In genomic region chr5:72319435-72320021, GRCh38 we compare ENCODE assay signal across 8 cellular contexts. TPM values are rescaled to one million over a fixed set of nuclear protein-coding genes. Genes with fewer than 3 reads are reported as not detected.
DNase-seq lines count a peak whose midpoint lies in the region; ATAC-seq and TF ChIP-seq lines count a peak whose summit lies in the region.
"Not testable (repeated sequence)": the region's sequence is repeated elsewhere in the genome, so short reads cannot be mapped to it uniquely, and the experiment has no call there.

No MANE protein-coding gene starts in this region.

- not testable (repeated sequence) for H3K9me3 Mint-ChIP-seq in activated T-cell treated with anti-CD3 and anti-CD28 coated beads, Interleukin-2, amount 50 U/mL, for 4 hours

- H3K4me3 ChIP-seq in GM12875 (ENCODE audit: low read depth, low read length) (peak overlapping the region; percentile 74), PC-9 (peak overlapping the region; percentile 57), rectal smooth muscle tissue (ENCODE audit: low read length) (peak overlapping the region; percentile 95), tibial nerve (peak overlapping the region; percentile 70 to 90 (median 80))
- peak overlapping the region; percentile 99 for H3K4me3 ChIP-seq in effector memory CD4-positive, alpha-beta T cell (ENCODE audit: insufficient read depth, low read depth, low read length, poor library complexity, severe bottlenecking)

- TF ChIP-seq CTCF in GM12875 (IDR thresholded peaks at IDR 0.05; ENCODE audit: borderline replicate concordance, insufficient read depth, low read depth, low read length); PC-9 (conservative IDR thresholded peaks at IDR 0.05); tibial nerve (IDR thresholded peaks at IDR 0.05): not testable (repeated sequence)

- H3K27ac ChIP-seq in PC-9 (peak overlapping the region; percentile 57), layer of hippocampus (ENCODE audit: low read depth, low read length) (peak overlapping the region; percentile 31), rectal smooth muscle tissue (ENCODE audit: low read depth, low read length) (peak overlapping the region; percentile 68), tibial nerve (peak overlapping the region in 3 of 4 donors; percentile 71 to 82 (median 79))
- H3K27ac ChIP-seq in effector memory CD4-positive, alpha-beta T cell (ENCODE audit: insufficient read depth, low read length, poor library complexity, severe bottlenecking), result peak overlapping the region; percentile 69

- not testable (repeated sequence) for TF ChIP-seq POLR2A in tibial nerve (IDR thresholded peaks at IDR 0.05)

- H3K36me3 ChIP-seq in PC-9 (ENCODE audit: low read depth) (peaks cover 13% of the 10 kb centered on the region), tibial nerve (peaks cover 0 to 30% (median 0%) of the 10 kb centered on the region in 3 donors)
- H3K36me3 ChIP-seq in effector memory CD4-positive, alpha-beta T cell (ENCODE audit: control insufficient read depth, insufficient read depth, low read length); rectal smooth muscle tissue (ENCODE audit: control insufficient read depth, insufficient read depth, low read length): not testable (repeated sequence)

- WGBS in tibial nerve, 2 donors, result 6 to 8% methylated on average over 28 of the region's 28 CpGs

- peaks cover 28% of the 10 kb centered on the region for H3K36me3 Mint-ChIP-seq in activated T-cell treated with anti-CD3 and anti-CD28 coated beads, Interleukin-2, amount 50 U/mL, for 4 hours (ENCODE audit: insufficient read depth)

- peak overlapping the region; percentile 92 for H3K9ac ChIP-seq in rectal smooth muscle tissue (ENCODE audit: low read length)

- intact Hi-C loops in PC-9 (cut with micrococcal nuclease; ENCODE audit: unreplicated experiment), result loop anchor here (10.0 kb wide), 1 partner anchor 525 kb away; no protein-coding TSS in a partner anchor

- TF ChIP-seq EP300 in tibial nerve (IDR thresholded peaks at IDR 0.05), result not testable (repeated sequence)

- H3K9me2 ChIP-seq in PC-9 (ENCODE audit: insufficient read depth), result not testable (repeated sequence)

- not testable (repeated sequence) for DNase-seq in PC-9; effector memory CD4-positive, alpha-beta T cell; tibial nerve (ENCODE audit: low spot score in 2 of 2)
- peak; percentile 12 for DNase-seq in activated T-cell treated with anti-CD3 and anti-CD28 coated beads, Interleukin-2, amount 50 U/mL, for 4 hours

- H3K79me2 ChIP-seq in PC-9 (ENCODE audit: low read depth), result peaks cover 68% of the 10 kb centered on the region

- peak overlapping the region; percentile 93 for H2AFZ ChIP-seq in PC-9

- ATAC-seq in HG02938 (IDR thresholded peaks at IDR 0.05; ENCODE audit: unreplicated experiment), result peak; percentile 16
- ATAC-seq in activated T-cell treated with anti-CD3 and anti-CD28 coated beads, Interleukin-2, amount 50 U/mL, for 4 hours, result peak; percentile 5 to 13

- TSS peak; percentile 72 for BruUV-seq in PC-9 (replicated peaks; lab: Mats Ljungman, UMichigan)

- H3K4me1 Mint-ChIP-seq in activated T-cell treated with anti-CD3 and anti-CD28 coated beads, Interleukin-2, amount 50 U/mL, for 4 hours (ENCODE audit: low read depth), result peaks cover 41% of the 10 kb centered on the region

- CTCF ChIA-PET in PC-9 (lab: Charles Lee), result interaction anchor here (0.6 kb wide), 1 partner anchor 499 kb away, joined by 4 read pairs; no protein-coding TSS in a partner anchor

- H3K9me3 ChIP-seq in PC-9 (ENCODE audit: insufficient read depth, low read depth); effector memory CD4-positive, alpha-beta T cell (ENCODE audit: control insufficient read depth, low read length); tibial nerve: not testable (repeated sequence)

- peaks cover 28% of the 10 kb centered on the region for H3K4me1 ChIP-seq in PC-9 (replicated peaks; ENCODE audit: insufficient read depth)
- H3K4me1 ChIP-seq in effector memory CD4-positive, alpha-beta T cell (ENCODE audit: control insufficient read depth, insufficient read depth, low read length, poor library complexity, severe bottlenecking); rectal smooth muscle tissue (ENCODE audit: control insufficient read depth, insufficient read depth, low read length): not testable (repeated sequence)
- H3K4me1 ChIP-seq in tibial nerve, result peaks cover 0 to 31% (median 7%) of the 10 kb centered on the region in 4 donors

- not testable (repeated sequence) for H4K20me1 ChIP-seq in PC-9 (ENCODE audit: insufficient read depth)

- peak overlapping the region; percentile 98 for H3K4me3 Mint-ChIP-seq in activated T-cell treated with anti-CD3 and anti-CD28 coated beads, Interleukin-2, amount 50 U/mL, for 4 hours

- H3K27me3 Mint-ChIP-seq in activated T-cell treated with anti-CD3 and anti-CD28 coated beads, Interleukin-2, amount 50 U/mL, for 4 hours (ENCODE audit: low read depth), result not testable (repeated sequence)

- H3K27me3 ChIP-seq in PC-9 (ENCODE audit: insufficient read depth, low read depth); effector memory CD4-positive, alpha-beta T cell (replicated peaks; ENCODE audit: control insufficient read depth, insufficient read depth, low read length, poor library complexity, severe bottlenecking); layer of hippocampus (ENCODE audit: control insufficient read depth, insufficient read depth, low read length); rectal smooth muscle tissue (ENCODE audit: control insufficient read depth, insufficient read depth, low read length); tibial nerve: not testable (repeated sequence)

- peak overlapping the region; percentile 79 for H3K4me2 ChIP-seq in PC-9

- POLR2A ChIA-PET in PC-9 (lab: Charles Lee; ENCODE audit: unreplicated experiment), result interaction anchor here (0.6 kb wide), 3 partner anchors 36 to 911 kb away, joined by 4 to 5 read pairs (median 5); no protein-coding TSS in a partner anchor

- peaks cover 14% of the 10 kb centered on the region for H3F3A ChIP-seq in PC-9 (ENCODE audit: insufficient read depth, low read depth)

RNA-seq across cellular contexts. Expression of gene MRPS27, which starts 0.5 kb away (rescaled TPM):
- total RNA-seq in PC-9 (2021) (71.0 and 73.1 TPM in 2 replicates), tibial nerve (10 to 100 TPM; 44.4 to 59.0 (median 47.4) TPM)
- total RNA-seq in activated T-cell treated with anti-CD3 and anti-CD28 coated beads, Interleukin-2, amount 50 U/mL, for 4 hours, result 100 to 1,000 TPM in 1 of 3 donors, 10 to 100 TPM in 2; 83.4 to 107 (median 88.1) TPM

RNA-seq across cellular contexts. Expression of gene PTCD2, which starts 0.6 kb away (rescaled TPM):
- total RNA-seq in PC-9 (2021) (13.4 and 15.5 TPM in 2 replicates), tibial nerve (10 to 100 TPM in 3 of 4 donors, 1 to 10 TPM in 1; 6.3 to 17.4 (median 11.8) TPM)
- total RNA-seq in activated T-cell treated with anti-CD3 and anti-CD28 coated beads, Interleukin-2, amount 50 U/mL, for 4 hours, result 10 to 100 TPM; 11.6 to 14.1 (median 13.3) TPM
